Comparison of ENCODE assay signal across 1 cellular context in genomic region chr16:14309001-14309886, GRCh38.
TF ChIP-seq lines count a peak whose summit lies in the region.

No MANE protein-coding gene starts in this region.

TF ChIP-seq in IMR-90, 13 proteins besides CTCF, POLR2A, EP300 and RAD21 (continued from another document):
- no peak for TF ChIP-seq ELK1 (IDR thresholded peaks at IDR 0.05; ENCODE audit: borderline replicate concordance, low read depth, low read length)
- no peak for TF ChIP-seq MXI1 (IDR thresholded peaks at IDR 0.05; ENCODE audit: borderline replicate concordance, low read depth, low read length)
- no peak for TF ChIP-seq USF2 (IDR thresholded peaks at IDR 0.05; ENCODE audit: low read depth, low read length)
